Comparison of ENCODE assay signal across 11 cellular contexts in genomic region chr4:76584235-76585152, GRCh38.
DNase-seq lines count a peak whose midpoint lies in the region; ATAC-seq and TF ChIP-seq lines count a peak whose summit lies in the region.
"Had no signal": no experiment of that assay in that cellular context is flagged by ENCODE, and none has a peak within 500 bp of the region (broad histone marks: within the 10 kb centered on the region; RNA-seq: fewer than 3 reads in every experiment).

No MANE protein-coding gene starts in this region.

- ATAC-seq in lower lobe of right lung (peak; percentile 41 to 65), GM19463 (IDR thresholded peaks at IDR 0.05; ENCODE audit: unreplicated experiment) (no peak)
- ATAC-seq: activated T-cell treated with anti-CD3 and anti-CD28 coated beads, Interleukin-2, amount 50 U/mL, for 4 hours had no signal

- H3K9me3 ChIP-seq in ascending aorta (no peaks in the 10 kb centered on the region), lower lobe of right lung (no peaks in the 10 kb centered on the region), spleen (no peaks in the 10 kb centered on the region)

- H3K4me3 ChIP-seq in ascending aorta, result no peak overlapping the region
- H3K4me3 ChIP-seq in lower lobe of right lung, result no peak overlapping the region
- H3K4me3 ChIP-seq in spleen, result no peak overlapping the region

- H3K4me1 ChIP-seq in ascending aorta (peaks cover 0 to 16% of the 10 kb centered on the region in 2 donors), lower lobe of right lung (peaks cover 17% of the 10 kb centered on the region), spleen (peaks cover 0 to 14% (median 8%) of the 10 kb centered on the region in 6 donors)

- H3K36me3 ChIP-seq in ascending aorta (no peaks in the 10 kb centered on the region), lower lobe of right lung (no peaks in the 10 kb centered on the region), spleen (no peaks in the 10 kb centered on the region)

- no peak for TF ChIP-seq POLR2A in spleen (IDR thresholded peaks at IDR 0.05)

- no peak for TF ChIP-seq CTCF in ascending aorta (IDR thresholded peaks at IDR 0.05)
- TF ChIP-seq CTCF in lower lobe of right lung (IDR thresholded peaks at IDR 0.05), result no peak
- TF ChIP-seq CTCF in spleen (IDR thresholded peaks at IDR 0.05 in 8 of 11, conservative IDR thresholded peaks at IDR 0.05 in 3 of 11), result no peak

- POLR2A ChIA-PET in HEK293T (lab: Yijun Ruan, JAX), result interaction anchor here (0.6 to 1.0 kb wide), 2 partner anchors 8 to 40 kb away, joined by 3 read pairs; no protein-coding TSS in a partner anchor

- peak overlapping the region; percentile 89 to 96 for H3K27ac ChIP-seq in ascending aorta
- H3K27ac ChIP-seq in lower lobe of right lung, result peak overlapping the region; percentile 88
- peak overlapping the region in 6 of 8 donors; percentile 9 to 64 (median 43) for H3K27ac ChIP-seq in spleen

- DNase-seq in HEK293T (ENCODE audit: extremely low spot score), result no peak
- DNase-seq in ascending aorta (ENCODE audit: low spot score in 2 of 2), result no peak
- no peak for DNase-seq in lower lobe of right lung
- no peak for DNase-seq in spleen
- DNase-seq in middle frontal gyrus (ENCODE audit: extremely low spot score, low spot score), result no peak
- no peak for DNase-seq in stimulated activated naive CD4-positive, alpha-beta T cell treated with Interleukin-2 at 50 U/mL for 16 hours (lab: John Stamatoyannopoulos, UW)
- DNase-seq: activated CD4-positive, alpha-beta T cell treated with anti-CD3 and anti-CD28 coated beads, Interleukin-2, amount 10 ng/mL, durations not matched to agents 7 days and 5 days; activated T-cell treated with anti-CD3 and anti-CD28 coated beads, Interleukin-2, amount 50 U/mL, for 4 hours; HFFc6; hippocampal formation had no signal

- intact Hi-C loops in ascending aorta (cut with DNase I) (loop anchor here (2.0 to 5.0 kb wide), 2 partner anchors 14 to 38 kb away; no protein-coding TSS in a partner anchor), lower lobe of right lung (cut with DNase I) (no loop called here), spleen (cut with DNase I; ENCODE audit: low total_unique reads) (no loop called here)

- 73 to 86% (median 76%) methylated on average over 9 of the region's 9 CpGs for WGBS in spleen, 5 donors

- H3K27me3 ChIP-seq in ascending aorta, result no peaks in the 10 kb centered on the region
- H3K27me3 ChIP-seq in lower lobe of right lung (ENCODE audit: low read depth), result peaks cover 4% of the 10 kb centered on the region
- peaks cover 0 to 66% (median 8%) of the 10 kb centered on the region in 7 donors for H3K27me3 ChIP-seq in spleen (replicated peaks in 1 of 7)

- CTCF ChIA-PET in HEK293T (lab: Yijun Ruan, JAX), result no interaction called here

TF ChIP-seq in HEK293T, 16 proteins besides CTCF, POLR2A, EP300 and RAD21:
- TF ChIP-seq SP1 (IDR thresholded peaks at IDR 0.05), result no peak
- TF ChIP-seq PKNOX1 (IDR thresholded peaks at IDR 0.05), result peak; percentile 21; the same call in 1 of the 2 replicates
- no peak for TF ChIP-seq BHLHE40 (IDR thresholded peaks at IDR 0.05; ENCODE audit: borderline replicate concordance)
- no peak for TF ChIP-seq CTBP1 (IDR thresholded peaks at IDR 0.05; ENCODE audit: borderline replicate concordance)
- no peak for TF ChIP-seq HDGF (IDR thresholded peaks at IDR 0.05; ENCODE audit: borderline replicate concordance)
- TF ChIP-seq FOXM1 (IDR thresholded peaks at IDR 0.05; ENCODE audit: borderline replicate concordance), result no peak
- no peak for TF ChIP-seq ELF4 (IDR thresholded peaks at IDR 0.05)
